ENCODE assay signal across 10 cellular contexts in genomic region chr18:14189858-14190257, GRCh38. TPM values are rescaled to one million over a fixed set of nuclear protein-coding genes. Genes with fewer than 3 reads are reported as not detected.
DNase-seq lines count a peak whose midpoint lies in the region; ATAC-seq lines count a peak whose summit lies in the region.
"Had no signal": no experiment of that assay in that cellular context is flagged by ENCODE, and none has a peak within 500 bp of the region (broad histone marks: within the 10 kb centered on the region; RNA-seq: fewer than 3 reads in every experiment).

No MANE protein-coding gene starts in this region.

- H3K9me3 Mint-ChIP-seq in activated T-helper 17 cell treated with anti-CD3 and anti-CD28 coated beads, Interleukin-2, amount 50 U/mL, for 72 hours: no peaks in the 10 kb centered on the region
- no peaks in the 10 kb centered on the region for H3K9me3 Mint-ChIP-seq in naive thymus-derived CD8-positive, alpha-beta T cell

- H3K27ac ChIP-seq in mesenchymal stem cell (ENCODE audit: low read length, poor library complexity, severe bottlenecking): no peak overlapping the region
- H3K27ac ChIP-seq: ovary had no signal

- no peak overlapping the region for H3K4me2 ChIP-seq in mesenchymal stem cell (ENCODE audit: low read length, poor library complexity, severe bottlenecking)

- H3K9ac ChIP-seq in mesenchymal stem cell (ENCODE audit: low read length): peak overlapping the region; percentile 70
- H3K9ac ChIP-seq: KMS-11 had no signal

- H2AFZ ChIP-seq in mesenchymal stem cell (ENCODE audit: low read depth, low read length): no peak overlapping the region

- H3K14ac ChIP-seq in mesenchymal stem cell (ENCODE audit: low read length in 2 of 2): no peak overlapping the region

- POLR2A ChIA-PET in naive thymus-derived CD8-positive, alpha-beta T cell (lab: Charles Lee): no interaction called here

- peak overlapping the region; percentile 93 for H3K27ac Mint-ChIP-seq in activated T-helper 17 cell treated with anti-CD3 and anti-CD28 coated beads, Interleukin-2, amount 50 U/mL, for 72 hours
- H3K27ac Mint-ChIP-seq in naive thymus-derived CD8-positive, alpha-beta T cell: no peak overlapping the region

- H3K36me3 ChIP-seq in mesenchymal stem cell (ENCODE audit: control insufficient read depth in 1 of 2, insufficient read depth in 2 of 2, low read depth in 1 of 2, low read length in 2 of 2): no peaks in the 10 kb centered on the region
- H3K36me3 ChIP-seq: ovary had no signal

- H2BK15ac ChIP-seq in mesenchymal stem cell (ENCODE audit: low read depth, poor library complexity, severe bottlenecking): no peak overlapping the region

- H2AK5ac ChIP-seq in mesenchymal stem cell (ENCODE audit: low read length, severe bottlenecking): no peak overlapping the region

- H3K4me1 ChIP-seq in mesenchymal stem cell (ENCODE audit: control insufficient read depth, insufficient read depth, low read depth, low read length): no peaks in the 10 kb centered on the region

- H3K9me3 ChIP-seq in mesenchymal stem cell (ENCODE audit: control insufficient read depth, low read length): no peaks in the 10 kb centered on the region
- H3K9me3 ChIP-seq: ovary had no signal

- H4K91ac ChIP-seq in mesenchymal stem cell (ENCODE audit: low read length): no peak overlapping the region

- H4K8ac ChIP-seq in mesenchymal stem cell (ENCODE audit: low read length): no peak overlapping the region

- DNase-seq in mesenchymal stem cell (no peak), nucleus accumbens (lab: John Stamatoyannopoulos, UW) (no peak), NCI-H1105 treated with DMSO at 0.1 percent for 48 hours (lab: John Stamatoyannopoulos, UW) (no peak)
- DNase-seq in naive thymus-derived CD8-positive, alpha-beta T cell: no peak
- DNase-seq: activated effector memory CD4-positive, alpha-beta T cell treated with Interleukin-2 at 50 U/mL for 16 hours; ovary had no signal

- peak overlapping the region; percentile 59 for H3K4me3 Mint-ChIP-seq in activated T-helper 17 cell treated with anti-CD3 and anti-CD28 coated beads, Interleukin-2, amount 50 U/mL, for 72 hours
- H3K4me3 Mint-ChIP-seq in naive thymus-derived CD8-positive, alpha-beta T cell: no peak overlapping the region

- no peaks in the 10 kb centered on the region for H3K27me3 ChIP-seq in mesenchymal stem cell (ENCODE audit: control insufficient read depth in 1 of 2, insufficient read depth in 1 of 2, low read length in 2 of 2)
- H3K27me3 ChIP-seq: ovary had no signal

- no peaks in the 10 kb centered on the region for H3K27me3 Mint-ChIP-seq in activated T-helper 17 cell treated with anti-CD3 and anti-CD28 coated beads, Interleukin-2, amount 50 U/mL, for 72 hours
- no peaks in the 10 kb centered on the region for H3K27me3 Mint-ChIP-seq in naive thymus-derived CD8-positive, alpha-beta T cell

- no peak overlapping the region for H3K18ac ChIP-seq in mesenchymal stem cell (ENCODE audit: low read depth in 1 of 2, low read length in 2 of 2)

- H3K4me1 Mint-ChIP-seq in activated T-helper 17 cell treated with anti-CD3 and anti-CD28 coated beads, Interleukin-2, amount 50 U/mL, for 72 hours: peaks cover 9% of the 10 kb centered on the region
- no peaks in the 10 kb centered on the region for H3K4me1 Mint-ChIP-seq in naive thymus-derived CD8-positive, alpha-beta T cell

- no peak overlapping the region for H2BK120ac ChIP-seq in mesenchymal stem cell (ENCODE audit: low read depth, low read length)

- H3K79me1 ChIP-seq in mesenchymal stem cell (replicated peaks; ENCODE audit: low read length, poor library complexity, severe bottlenecking): no peaks in the 10 kb centered on the region

- H2BK12ac ChIP-seq in mesenchymal stem cell (ENCODE audit: low read length in 2 of 2): no peak overlapping the region

- no peak overlapping the region for H3K4ac ChIP-seq in mesenchymal stem cell (ENCODE audit: low read depth in 1 of 2, low read length in 2 of 2)

- peaks cover 12% of the 10 kb centered on the region for H3K36me3 Mint-ChIP-seq in activated T-helper 17 cell treated with anti-CD3 and anti-CD28 coated beads, Interleukin-2, amount 50 U/mL, for 72 hours (ENCODE audit: low read depth)
- peaks cover 0 to 15% (median 0%) of the 10 kb centered on the region in 3 donors for H3K36me3 Mint-ChIP-seq in naive thymus-derived CD8-positive, alpha-beta T cell

- no peak overlapping the region for H2BK5ac ChIP-seq in mesenchymal stem cell (ENCODE audit: low read depth, low read length, poor library complexity, severe bottlenecking)

- H3K4me3 ChIP-seq in mesenchymal stem cell (ENCODE audit: insufficient read depth in 1 of 2, low read depth in 1 of 2, low read length in 2 of 2): no peak overlapping the region
- H3K4me3 ChIP-seq: ovary had no signal

- H3K23ac ChIP-seq in mesenchymal stem cell (ENCODE audit: low read length in 2 of 2): no peak overlapping the region

- no CpG with 5 or more reads among the region's 1 CpG for WGBS in mesenchymal stem cell

- ATAC-seq in GM18498 (IDR thresholded peaks at IDR 0.05; ENCODE audit: unreplicated experiment) (peak; percentile 45), HG03135 (IDR thresholded peaks at IDR 0.05; ENCODE audit: unreplicated experiment) (peak; percentile 69)
- peak; percentile 95 for ATAC-seq in activated T-helper 17 cell treated with anti-CD3 and anti-CD28 coated beads, Interleukin-2, amount 50 U/mL, for 72 hours (replicated peaks)
- no peak for ATAC-seq in naive thymus-derived CD8-positive, alpha-beta T cell

RNA-seq across cellular contexts. Expression of gene ZNF519, which starts 57.6 kb away (rescaled TPM):
- total RNA-seq in activated T-helper 17 cell treated with anti-CD3 and anti-CD28 coated beads, Interleukin-2, amount 50 U/mL, for 72 hours: 10 to 100 TPM; 17.4 to 18.4 TPM
- 1.4 TPM for polyA plus RNA-seq in mesenchymal stem cell (2013, experiment 1 of 2)
- 1.3 TPM for polyA plus RNA-seq in mesenchymal stem cell (2013, experiment 2 of 2)
- total RNA-seq in naive thymus-derived CD8-positive, alpha-beta T cell: 10 to 100 TPM; 10.7 to 11.8 TPM
- polyA plus RNA-seq in naive thymus-derived CD8-positive, alpha-beta T cell: 1 to 10 TPM; 3.7 to 7.0 (median 4.2) TPM

Comparison
In these comparisons a context has a peak if more than half of its experiments do, and no peak if none do; other contexts are left out.
1. ATAC-seq: peak in GM18498 (single experiment), HG03135 (single experiment) and activated T-helper 17 cell treated with anti-CD3 and anti-CD28 coated beads, Interleukin-2, amount 50 U/mL, for 72 hours (single experiment); none in naive thymus-derived CD8-positive, alpha-beta T cell (0 of 2).